18 cellular contexts compared by ENCODE assay signal in the genomic region with DNA sequence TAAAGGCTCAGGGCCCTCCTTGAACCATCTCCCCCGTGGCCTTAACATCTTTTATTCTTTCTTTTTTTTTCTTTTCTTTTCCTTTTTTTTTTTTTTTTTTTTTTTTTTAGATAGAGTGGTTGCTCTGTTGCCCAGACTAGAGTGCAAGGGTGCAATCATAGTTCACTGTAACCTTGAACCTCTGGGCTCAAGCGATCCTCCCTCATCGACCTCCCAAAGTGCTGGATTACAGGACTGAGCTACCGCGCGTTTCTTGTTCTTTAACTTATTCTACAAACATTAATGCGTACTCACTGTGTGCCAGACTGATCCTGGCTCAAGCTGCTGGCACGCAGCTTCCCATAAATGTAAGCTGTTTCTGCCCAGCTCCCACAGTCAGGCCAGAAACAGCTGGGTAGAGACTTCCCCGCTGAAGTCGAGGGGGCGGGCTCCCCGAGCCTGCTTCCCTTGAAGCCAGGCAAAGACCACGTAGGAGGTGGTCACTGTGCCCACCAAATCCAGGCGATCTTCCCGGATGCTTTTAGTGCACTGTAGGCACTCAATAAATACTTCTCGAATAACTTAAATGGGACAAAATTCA. TPM values are rescaled to one million over a fixed set of nuclear protein-coding genes. Genes with fewer than 3 reads are reported as not detected.
DNase-seq lines count a peak whose midpoint lies in the region; ATAC-seq and TF ChIP-seq lines count a peak whose summit lies in the region.
"Had no signal": no experiment of that assay in that cellular context is flagged by ENCODE, and none has a peak within 500 bp of the region (broad histone marks: within the 10 kb centered on the region; RNA-seq: fewer than 3 reads in every experiment).

No MANE protein-coding gene starts in this region.

- H3K4me1 ChIP-seq in trophoblast cell (ENCODE audit: control insufficient read depth in 1 of 2, insufficient read depth in 2 of 2, low read length in 2 of 2) (peaks cover 1 to 2% of the 10 kb centered on the region in 2 experiments), ovary (ENCODE audit: insufficient read depth) (peaks cover 8% of the 10 kb centered on the region)
- H3K4me1 ChIP-seq: prostate gland had no signal

- no peaks in the 10 kb centered on the region for H3K79me1 ChIP-seq in trophoblast cell (ENCODE audit: low read length)

- DNase-seq in GM13976 (ENCODE audit: low spot score) (peak; percentile 5), glutamatergic neuron (no peak), trophoblast cell (no peak), NCI-H2196 (lab: John Stamatoyannopoulos, UW; ENCODE audit: unreplicated experiment) (no peak), ovary (no peak)
- DNase-seq in activated CD8-positive, alpha-beta memory T cell treated with anti-CD3 and anti-CD28 coated beads, Interleukin-2, amount 10 ng/mL, durations not matched to agents 7 days and 5 days: peak; percentile 34
- DNase-seq: activated CD4-positive, CD25-positive, alpha-beta regulatory T cell; Caco-2; immature natural killer cell; lower lobe of right lung; NCI-H1105 treated with DMSO at 0.1 percent for 48 hours; NCI-H2081 treated with DMSO at 0.1 percent for 48 hours; NCI-H510A treated with DMSO at 0.1 percent for 48 hours; small intestine; stimulated activated CD4-positive, alpha-beta T cell treated with anti-CD3 and anti-CD28 coated beads, Interleukin-4, amount 100 ng/mL, for 24 hours had no signal

- no peak overlapping the region for H3K14ac ChIP-seq in trophoblast cell (ENCODE audit: low read length)

- H3K4ac ChIP-seq in trophoblast cell (ENCODE audit: low read depth, low read length): no peak overlapping the region

- H3K4me3 ChIP-seq in trophoblast cell (ENCODE audit: low read depth, low read length): no peak overlapping the region
- no peak overlapping the region for H3K4me3 ChIP-seq in ovary
- H3K4me3 ChIP-seq: prostate gland had no signal

- H4K12ac ChIP-seq in trophoblast cell (ENCODE audit: low read depth, low read length): no peak overlapping the region

- intact Hi-C loops in ovary (cut with DNase I): no loop called here

- WGBS in trophoblast cell (ENCODE audit: extremely low coverage, insufficient coverage, insufficient read length): no CpG with 5 or more reads among the region's 16 CpGs
- 50 to 62% (median 55%) methylated on average over 16 of the region's 16 CpGs for WGBS in ovary, 3 donors

- in situ Hi-C loops in GM13976 (cut with MboI; ENCODE audit: low sequenced_read_pairs, unreplicated experiment): no loop called here

- H3K9me3 ChIP-seq in trophoblast cell (ENCODE audit: insufficient read depth, low read depth, low read length) (peaks cover 3% of the 10 kb centered on the region), ovary (no peaks in the 10 kb centered on the region)
- H3K9me3 ChIP-seq: Caco-2, lower lobe of right lung, prostate gland had no signal

- H3K4me3 Mint-ChIP-seq in activated CD8-positive, alpha-beta memory T cell treated with anti-CD3 and anti-CD28 coated beads, Interleukin-2, amount 10 ng/mL, durations not matched to agents 7 days and 5 days: no peak overlapping the region
- peak overlapping the region; percentile 80 for H3K4me3 Mint-ChIP-seq in glutamatergic neuron (ENCODE audit: unreplicated experiment)

- H3K27me3 Mint-ChIP-seq in activated CD8-positive, alpha-beta memory T cell treated with anti-CD3 and anti-CD28 coated beads, Interleukin-2, amount 10 ng/mL, durations not matched to agents 7 days and 5 days: peaks cover 83% of the 10 kb centered on the region
- peaks cover 48% of the 10 kb centered on the region for H3K27me3 Mint-ChIP-seq in glutamatergic neuron (ENCODE audit: unreplicated experiment)

- ATAC-seq in activated CD8-positive, alpha-beta memory T cell treated with anti-CD3 and anti-CD28 coated beads, Interleukin-2, amount 10 ng/mL, durations not matched to agents 7 days and 5 days: no peak
- no peak for ATAC-seq in GM21528 (IDR thresholded peaks at IDR 0.05; ENCODE audit: low FRiP score, unreplicated experiment)

- peaks cover 8% of the 10 kb centered on the region for H3K4me1 Mint-ChIP-seq in activated CD8-positive, alpha-beta memory T cell treated with anti-CD3 and anti-CD28 coated beads, Interleukin-2, amount 10 ng/mL, durations not matched to agents 7 days and 5 days
- H3K4me1 Mint-ChIP-seq in glutamatergic neuron (ENCODE audit: low read depth, unreplicated experiment): peaks cover 9% of the 10 kb centered on the region

- no peak overlapping the region for H3K4me2 ChIP-seq in trophoblast cell (ENCODE audit: low read length)

- no peak for TF ChIP-seq EP300 in ovary (IDR thresholded peaks at IDR 0.05)

- no peaks in the 10 kb centered on the region for H3K9me3 Mint-ChIP-seq in activated CD8-positive, alpha-beta memory T cell treated with anti-CD3 and anti-CD28 coated beads, Interleukin-2, amount 10 ng/mL, durations not matched to agents 7 days and 5 days (ENCODE audit: low read depth)
- peaks cover 9% of the 10 kb centered on the region for H3K9me3 Mint-ChIP-seq in glutamatergic neuron (ENCODE audit: unreplicated experiment)
- H3K9me3 Mint-ChIP-seq: T-helper 2 cell treated with Interferon-gamma antibody and Interleukin-4, amounts not matched to agents 5 μg/mL and 100 μg/mL, for 36 hours had no signal

- CTCF ChIA-PET in activated CD8-positive, alpha-beta memory T cell treated with anti-CD3 and anti-CD28 coated beads, Interleukin-2, amount 10 ng/mL, durations not matched to agents 7 days and 5 days (lab: Charles Lee): no interaction called here

- no peaks in the 10 kb centered on the region for H3K36me3 Mint-ChIP-seq in activated CD8-positive, alpha-beta memory T cell treated with anti-CD3 and anti-CD28 coated beads, Interleukin-2, amount 10 ng/mL, durations not matched to agents 7 days and 5 days
- no peaks in the 10 kb centered on the region for H3K36me3 Mint-ChIP-seq in glutamatergic neuron (ENCODE audit: unreplicated experiment)

- no peaks in the 10 kb centered on the region for H3K36me3 ChIP-seq in trophoblast cell (ENCODE audit: control insufficient read depth in 1 of 2, insufficient read depth in 2 of 2, low read length in 2 of 2)
- H3K36me3 ChIP-seq in ovary: no peaks in the 10 kb centered on the region
- H3K36me3 ChIP-seq: lower lobe of right lung, prostate gland had no signal

- H3K27me3 ChIP-seq in trophoblast cell (ENCODE audit: insufficient read depth, low read length) (peaks cover 64% of the 10 kb centered on the region), ovary (no peaks in the 10 kb centered on the region)

- no peak overlapping the region for H2AFZ ChIP-seq in trophoblast cell (ENCODE audit: insufficient read depth, low read length, poor library complexity)

- peak overlapping the region; percentile 96 for H3K23ac ChIP-seq in trophoblast cell (ENCODE audit: low read length)

- no peak overlapping the region for H4K91ac ChIP-seq in trophoblast cell (ENCODE audit: low read depth, low read length)

- no peak overlapping the region for H3K27ac Mint-ChIP-seq in activated CD8-positive, alpha-beta memory T cell treated with anti-CD3 and anti-CD28 coated beads, Interleukin-2, amount 10 ng/mL, durations not matched to agents 7 days and 5 days
- H3K27ac Mint-ChIP-seq in glutamatergic neuron (ENCODE audit: unreplicated experiment): no peak overlapping the region
- H3K27ac Mint-ChIP-seq: immature natural killer cell; T-helper 2 cell treated with Interferon-gamma antibody and Interleukin-4, amounts not matched to agents 5 μg/mL and 100 μg/mL, for 36 hours had no signal

- no peak overlapping the region for H2AK5ac ChIP-seq in trophoblast cell (ENCODE audit: low read length)

- no peak overlapping the region for H2BK120ac ChIP-seq in trophoblast cell (ENCODE audit: insufficient read depth, low read length, poor library complexity)

- TF ChIP-seq POLR2A in ovary (IDR thresholded peaks at IDR 0.05): no peak

- H2BK5ac ChIP-seq in trophoblast cell (ENCODE audit: low read depth, low read length, poor library complexity): no peak overlapping the region

- H3K27ac ChIP-seq in trophoblast cell (ENCODE audit: low read depth, low read length) (no peak overlapping the region), ovary (no peak overlapping the region)
- H3K27ac ChIP-seq: lower lobe of right lung, prostate gland had no signal

- TF ChIP-seq CTCF in GM13976 (IDR thresholded peaks at IDR 0.05; ENCODE audit: borderline replicate concordance, control extremely low read depth, extremely low read depth, insufficient read depth, missing control alignments) (no peak), glutamatergic neuron (IDR thresholded peaks at IDR 0.05; ENCODE audit: partially characterized antibody, unreplicated experiment) (no peak), ovary (IDR thresholded peaks at IDR 0.05) (no peak)

- H4K8ac ChIP-seq in trophoblast cell (ENCODE audit: low read depth, low read length): no peak overlapping the region

- no peaks in the 10 kb centered on the region for H3K79me2 ChIP-seq in trophoblast cell (ENCODE audit: control insufficient read depth, insufficient read depth, low read length, poor library complexity)

- H2BK12ac ChIP-seq in trophoblast cell (ENCODE audit: low read length): no peak overlapping the region

- H3K9ac ChIP-seq in trophoblast cell (ENCODE audit: low read length): no peak overlapping the region

- no peak overlapping the region for H3K18ac ChIP-seq in trophoblast cell (ENCODE audit: low read length)

RNA-seq across cellular contexts. Expression of gene VAX2, which starts 6.2 kb away (rescaled TPM):
- total RNA-seq in activated CD8-positive, alpha-beta memory T cell treated with anti-CD3 and anti-CD28 coated beads, Interleukin-2, amount 10 ng/mL, durations not matched to agents 7 days and 5 days: not detected
- total RNA-seq in glutamatergic neuron (ENCODE audit: unreplicated experiment) (3.6 TPM), ovary (1 to 10 TPM in 3 of 7 donors, under 1 TPM in 4; 0.24 to 2.8 (median 0.99) TPM)
- 0.04 TPM in 1 of 2 replicates, not detected in the other for polyA plus RNA-seq in trophoblast cell (2013)
- polyA plus RNA-seq in ovary: 1 to 10 TPM in 1 of 2 donors, under 1 TPM in 1; 0.25 to 2.1 TPM
- total RNA-seq: lower lobe of right lung had no signal
- polyA plus RNA-seq: immature natural killer cell had no signal

RNA-seq across cellular contexts. Expression of gene ATP6V1B1, which starts 29.2 kb away (rescaled TPM):
- total RNA-seq in activated CD8-positive, alpha-beta memory T cell treated with anti-CD3 and anti-CD28 coated beads, Interleukin-2, amount 10 ng/mL, durations not matched to agents 7 days and 5 days: not detected
- not detected for total RNA-seq in glutamatergic neuron (ENCODE audit: unreplicated experiment)
- 0.86 and 1.00 TPM in 2 replicates for polyA plus RNA-seq in trophoblast cell (2013)
- 10 to 100 TPM in 2 of 7 donors, 1 to 10 TPM in 3, under 1 TPM in 1, not detected in 1; 0.72 to 11.9 (median 3.4) TPM for total RNA-seq in ovary
- 1 to 10 TPM in 1 of 2 donors, under 1 TPM in 1; 0.62 to 1.7 TPM for polyA plus RNA-seq in ovary
- polyA plus RNA-seq: immature natural killer cell had no signal

Comparison
In these comparisons a context has a peak if more than half of its experiments do, and no peak if none do; other contexts are left out.
1. DNase-seq: peak in GM13976 (single experiment) and activated CD8-positive, alpha-beta memory T cell treated with anti-CD3 and anti-CD28 coated beads, Interleukin-2, amount 10 ng/mL, durations not matched to agents 7 days and 5 days (single experiment); none in glutamatergic neuron (single experiment), trophoblast cell (0 of 2), NCI-H2196 (single experiment) and ovary (0 of 5).